ENCODE assay signal across 15 cellular contexts in the genomic region with DNA sequence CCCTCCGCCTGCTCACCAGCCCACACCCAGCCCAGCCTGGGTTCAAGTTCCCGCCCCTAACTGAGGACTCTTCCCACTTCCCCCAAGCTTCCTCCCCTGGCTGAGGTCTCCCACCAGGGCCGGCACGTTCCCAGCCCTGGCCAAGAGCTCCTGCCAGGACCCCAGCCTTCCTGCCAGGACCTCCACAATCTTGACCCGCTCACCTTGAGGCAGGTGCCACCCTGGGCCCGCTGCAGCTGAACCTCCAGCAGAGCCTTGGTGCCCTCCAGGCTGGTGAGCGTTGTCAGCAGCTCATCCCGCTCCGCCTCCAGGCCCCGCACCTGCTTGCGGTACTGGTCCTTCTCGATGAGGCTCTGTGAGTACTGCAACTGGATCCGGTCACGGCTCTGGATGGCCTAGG. TPM values are rescaled to one million over a fixed set of nuclear protein-coding genes. Genes with fewer than 3 reads are reported as not detected.
DNase-seq lines count a peak whose midpoint lies in the region; ATAC-seq and TF ChIP-seq lines count a peak whose summit lies in the region.
"Had no signal": no experiment of that assay in that cellular context is flagged by ENCODE, and none has a peak within 500 bp of the region (broad histone marks: within the 10 kb centered on the region; RNA-seq: fewer than 3 reads in every experiment).

No MANE protein-coding gene starts in this region.

- H3K36me3 ChIP-seq in left ventricle myocardium inferior (peaks cover 23% of the 10 kb centered on the region), Karpas-422 (ENCODE audit: insufficient read depth, low read length) (no peaks in the 10 kb centered on the region), upper lobe of right lung (no peaks in the 10 kb centered on the region)

- H3K27ac Mint-ChIP-seq in neural crest cell (ENCODE audit: unreplicated experiment) = peak overlapping the region; percentile 27
- no peak overlapping the region for H3K27ac Mint-ChIP-seq in activated CD8-positive, alpha-beta T cell treated with anti-CD3 and anti-CD28 coated beads, Interleukin-2, amount 10 ng/mL, durations not matched to agents 7 days and 5 days
- H3K27ac Mint-ChIP-seq: B cell; CD4-positive, alpha-beta T cell; IgD-negative memory B cell had no signal

- no peaks in the 10 kb centered on the region for H3K79me2 ChIP-seq in Karpas-422 (ENCODE audit: low read length)

- H3K4me2 ChIP-seq in Karpas-422 (ENCODE audit: low read depth, low read length, poor library complexity, severe bottlenecking) = peak overlapping the region; percentile 67

- H3K9me3 Mint-ChIP-seq in neural crest cell = no peaks in the 10 kb centered on the region
- H3K9me3 Mint-ChIP-seq in activated CD8-positive, alpha-beta T cell treated with anti-CD3 and anti-CD28 coated beads, Interleukin-2, amount 10 ng/mL, durations not matched to agents 7 days and 5 days (ENCODE audit: insufficient read depth) = no peaks in the 10 kb centered on the region
- H3K9me3 Mint-ChIP-seq: CD4-positive, alpha-beta T cell; IgD-negative memory B cell had no signal

- H3K27ac ChIP-seq in left ventricle myocardium inferior (replicated peaks) (peak overlapping the region; percentile 90), Karpas-422 (ENCODE audit: low read length) (peak overlapping the region; percentile 25; the same call in 1 of the 2 replicates), upper lobe of right lung (no peak overlapping the region)

- peaks cover 30% of the 10 kb centered on the region for H3K4me1 Mint-ChIP-seq in neural crest cell
- H3K4me1 Mint-ChIP-seq in activated CD8-positive, alpha-beta T cell treated with anti-CD3 and anti-CD28 coated beads, Interleukin-2, amount 10 ng/mL, durations not matched to agents 7 days and 5 days (ENCODE audit: low read depth) = peaks cover 14% of the 10 kb centered on the region
- H3K4me1 Mint-ChIP-seq: B cell had no signal

- peaks cover 4% of the 10 kb centered on the region for H3K36me3 Mint-ChIP-seq in neural crest cell (ENCODE audit: low read depth)
- H3K36me3 Mint-ChIP-seq in activated CD8-positive, alpha-beta T cell treated with anti-CD3 and anti-CD28 coated beads, Interleukin-2, amount 10 ng/mL, durations not matched to agents 7 days and 5 days (ENCODE audit: low read depth) = no peaks in the 10 kb centered on the region
- H3K36me3 Mint-ChIP-seq: IgD-negative memory B cell had no signal

- intact Hi-C loops in left ventricle myocardium inferior (cut with micrococcal nuclease) (no loop called here), Right ventricle myocardium superior (cut with DNase I) (no loop called here), upper lobe of right lung (cut with DNase I) (no loop called here)

- no peak for DNase-seq in left ventricle myocardium inferior
- no peak for DNase-seq in Right ventricle myocardium superior
- DNase-seq in Karpas-422 = no peak
- DNase-seq in neural crest cell (ENCODE audit: low read depth, low spot score) = no peak
- peak; percentile 57 for DNase-seq in upper lobe of right lung
- no peak for DNase-seq in DMS153 (lab: John Stamatoyannopoulos, UW)
- DNase-seq in activated CD8-positive, alpha-beta T cell treated with anti-CD3 and anti-CD28 coated beads, Interleukin-2, amount 10 ng/mL, durations not matched to agents 7 days and 5 days = no peak
- DNase-seq: C1 segment of cervical spinal cord; CD4-positive, alpha-beta T cell; DND-41; GDM1; GOT3 had no signal

- no peaks in the 10 kb centered on the region for H3K9me2 ChIP-seq in Karpas-422 (replicated peaks; ENCODE audit: insufficient read depth, low read length)

- H3K9me3 ChIP-seq in left ventricle myocardium inferior (replicated peaks) (no peaks in the 10 kb centered on the region), Karpas-422 (ENCODE audit: low read length) (no peaks in the 10 kb centered on the region), upper lobe of right lung (no peaks in the 10 kb centered on the region)

- no peak overlapping the region for H3K4me3 Mint-ChIP-seq in neural crest cell
- no peak overlapping the region for H3K4me3 Mint-ChIP-seq in activated CD8-positive, alpha-beta T cell treated with anti-CD3 and anti-CD28 coated beads, Interleukin-2, amount 10 ng/mL, durations not matched to agents 7 days and 5 days
- H3K4me3 Mint-ChIP-seq: B cell; CD4-positive, alpha-beta T cell; IgD-negative memory B cell had no signal

- H2AFZ ChIP-seq in Karpas-422 (ENCODE audit: low read length) = no peak overlapping the region

- H3K27me3 ChIP-seq in left ventricle myocardium inferior (ENCODE audit: low read depth) (peaks cover 5% of the 10 kb centered on the region), Karpas-422 (ENCODE audit: low read length) (no peaks in the 10 kb centered on the region), upper lobe of right lung (no peaks in the 10 kb centered on the region)

- ATAC-seq in Right ventricle myocardium superior (ENCODE audit: poor library complexity) = no peak
- no peak for ATAC-seq in upper lobe of right lung
- ATAC-seq in activated CD8-positive, alpha-beta T cell treated with anti-CD3 and anti-CD28 coated beads, Interleukin-2, amount 10 ng/mL, durations not matched to agents 7 days and 5 days = no peak
- ATAC-seq: HCT116 had no signal

- H3K27me3 Mint-ChIP-seq in neural crest cell (ENCODE audit: low read depth) = no peaks in the 10 kb centered on the region
- H3K27me3 Mint-ChIP-seq in activated CD8-positive, alpha-beta T cell treated with anti-CD3 and anti-CD28 coated beads, Interleukin-2, amount 10 ng/mL, durations not matched to agents 7 days and 5 days (ENCODE audit: low read depth) = no peaks in the 10 kb centered on the region
- H3K27me3 Mint-ChIP-seq: CD4-positive, alpha-beta T cell had no signal

- H4K20me1 ChIP-seq in Karpas-422 (ENCODE audit: insufficient read depth, low read depth, low read length) = 0 out of 2 replicates have a peak, but pooled peaks cover 5% of the 10 kb centered on the region

- POLR2A ChIA-PET in activated CD8-positive, alpha-beta T cell treated with anti-CD3 and anti-CD28 coated beads, Interleukin-2, amount 10 ng/mL, durations not matched to agents 7 days and 5 days (lab: Charles Lee) = no interaction called here

- CTCF ChIA-PET in activated CD8-positive, alpha-beta T cell treated with anti-CD3 and anti-CD28 coated beads, Interleukin-2, amount 10 ng/mL, durations not matched to agents 7 days and 5 days (lab: Charles Lee) = interaction anchor here (0.8 to 1.9 kb wide), 5 partner anchors 17 to 246 kb away, joined by 3 to 9 read pairs (median 3); no protein-coding TSS in a partner anchor

- H3K4me1 ChIP-seq in left ventricle myocardium inferior = peaks cover 90% of the 10 kb centered on the region
- peaks cover 39% of the 10 kb centered on the region for H3K4me1 ChIP-seq in Karpas-422 (ENCODE audit: low read length)
- H3K4me1 ChIP-seq in upper lobe of right lung = peaks cover 38% of the 10 kb centered on the region

- no peak overlapping the region for H3K4me3 ChIP-seq in left ventricle myocardium inferior
- H3K4me3 ChIP-seq in Karpas-422 (ENCODE audit: low read length) = peak overlapping the region; percentile 56
- no peak overlapping the region for H3K4me3 ChIP-seq in upper lobe of right lung

- TF ChIP-seq CTCF in left ventricle myocardium inferior (IDR thresholded peaks at IDR 0.05; ENCODE audit: borderline replicate concordance) (no peak), neural crest cell (conservative IDR thresholded peaks at IDR 0.05) (no peak), upper lobe of right lung (IDR thresholded peaks at IDR 0.05) (no peak)

- peak overlapping the region; percentile 44 for H3K9ac ChIP-seq in Karpas-422 (ENCODE audit: low read length)

RNA-seq across cellular contexts. Expression of gene CARD10, which starts 13.2 kb away (rescaled TPM):
- 9.0 TPM for total RNA-seq in left ventricle myocardium inferior
- 8.3 TPM for total RNA-seq in Right ventricle myocardium superior
- total RNA-seq in Karpas-422 (2014; rRNA removed; shearing (Covaris generic); ENCODE audit: low replicate concordance) = not detected in 2 replicates
- 7.0 and 7.3 TPM in 2 replicates for total RNA-seq in neural crest cell
- 17.0 TPM for total RNA-seq in upper lobe of right lung
- total RNA-seq in activated CD8-positive, alpha-beta T cell treated with anti-CD3 and anti-CD28 coated beads, Interleukin-2, amount 10 ng/mL, durations not matched to agents 7 days and 5 days = under 1 TPM in 1 of 2 experiments, not detected in 1; 0.31 TPM
- total RNA-seq: B cell had no signal

RNA-seq across cellular contexts. Expression of gene MFNG, which starts 19.8 kb away (rescaled TPM):
- total RNA-seq in left ventricle myocardium inferior (11.8 TPM), Right ventricle myocardium superior (12.7 TPM), neural crest cell (3.2 and 4.7 TPM in 2 replicates), upper lobe of right lung (53.5 TPM)
- 91.1 and 105 TPM in 2 replicates for total RNA-seq in Karpas-422 (2014; rRNA removed; shearing (Covaris generic); ENCODE audit: low replicate concordance)
- 100 to 1,000 TPM; 227 to 232 TPM for total RNA-seq in activated CD8-positive, alpha-beta T cell treated with anti-CD3 and anti-CD28 coated beads, Interleukin-2, amount 10 ng/mL, durations not matched to agents 7 days and 5 days

RNA-seq across cellular contexts. Expression of gene CDC42EP1, which starts 54.3 kb away (rescaled TPM):
- total RNA-seq in left ventricle myocardium inferior = 17.7 TPM
- 15.4 TPM for total RNA-seq in Right ventricle myocardium superior
- not detected in 2 replicates for total RNA-seq in Karpas-422 (2014; rRNA removed; shearing (Covaris generic); ENCODE audit: low replicate concordance)
- 22.6 and 26.1 TPM in 2 replicates for total RNA-seq in neural crest cell
- 73.9 TPM for total RNA-seq in upper lobe of right lung
- under 1 TPM; 0.13 to 0.21 TPM for total RNA-seq in activated CD8-positive, alpha-beta T cell treated with anti-CD3 and anti-CD28 coated beads, Interleukin-2, amount 10 ng/mL, durations not matched to agents 7 days and 5 days
- total RNA-seq: B cell; CD4-positive, alpha-beta T cell had no signal

Comparison
In these comparisons a context has a peak if more than half of its experiments do, and no peak if none do; other contexts are left out.
1. RNA of gene CDC42EP1, which starts 54.3 kb away (total RNA-seq): 73.9 TPM in upper lobe of right lung (single experiment), 22.6 to 26.1 TPM in neural crest cell, 17.7 TPM in left ventricle myocardium inferior (single experiment) and 15.4 TPM in Right ventricle myocardium superior (single experiment); 0.13 to 0.21 TPM in activated CD8-positive, alpha-beta T cell treated with anti-CD3 and anti-CD28 coated beads, Interleukin-2, amount 10 ng/mL, durations not matched to agents 7 days and 5 days and not detected in Karpas-422; every median in the first group is over 10 times any median in the second.